ENCODE assay signal across 32 cellular contexts in genomic region chr1:210372491-210372890, GRCh38. TPM values are rescaled to one million over a fixed set of nuclear protein-coding genes. Genes with fewer than 3 reads are reported as not detected.
DNase-seq lines count a peak whose midpoint lies in the region; ATAC-seq, FAIRE-seq and TF ChIP-seq lines count a peak whose summit lies in the region.
"Had no signal": no experiment of that assay in that cellular context is flagged by ENCODE, and none has a peak within 500 bp of the region (broad histone marks: within the 10 kb centered on the region; RNA-seq: fewer than 3 reads in every experiment).

No MANE protein-coding gene starts in this region.

- no peaks in the 10 kb centered on the region for H3K9me3 ChIP-seq in A549
- no peaks in the 10 kb centered on the region for H3K9me3 ChIP-seq in HAP-1
- no peaks in the 10 kb centered on the region for H3K9me3 ChIP-seq in lower lobe of right lung
- H3K9me3 ChIP-seq: right atrium auricular region, SK-N-SH, tibial artery, vagina had no signal

- no peaks in the 10 kb centered on the region for H3K36me3 Mint-ChIP-seq in T-cell
- H3K36me3 Mint-ChIP-seq: activated naive CD4-positive, alpha-beta T cell treated with anti-CD3 and anti-CD28 coated beads, Interleukin-2, amount 50 U/mL, for 24 hours; CD8-positive, alpha-beta T cell; neural progenitor cell had no signal

- H3K27me3 Mint-ChIP-seq in T-cell, result no peaks in the 10 kb centered on the region
- H3K27me3 Mint-ChIP-seq: activated naive CD4-positive, alpha-beta T cell treated with anti-CD3 and anti-CD28 coated beads, Interleukin-2, amount 50 U/mL, for 24 hours; B cell; IgD-negative memory B cell had no signal

- H3K4me2 ChIP-seq in A549, result peak overlapping the region; percentile 57
- H3K4me2 ChIP-seq: neural progenitor cell had no signal

- TF ChIP-seq RAD21 in A549 (conservative IDR thresholded peaks at IDR 0.05 in 1 of 2, IDR thresholded peaks at IDR 0.05 in 1 of 2), result no peak

- WGBS in A549 (ENCODE audit: missing lambda C conversion rate), result 76% methylated on average over 2 of the region's 2 CpGs

- CTCF ChIA-PET in A549 (lab: Yijun Ruan, JAX) (interaction anchor here (0.9 to 6.3 kb wide), 3 partner anchors 12 to 27 kb away, joined by 3 to 54 read pairs (median 3); no protein-coding TSS in a partner anchor), T-cell (lab: Charles Lee) (no interaction called here)

- H3K27me3 ChIP-seq in HAP-1 (ENCODE audit: low read depth), result no peaks in the 10 kb centered on the region
- no peaks in the 10 kb centered on the region for H3K27me3 ChIP-seq in lower lobe of right lung (ENCODE audit: low read depth)
- H3K27me3 ChIP-seq: brain microvascular endothelial cell, neural progenitor cell, right atrium auricular region, tibial artery, vagina had no signal

- in situ Hi-C loops in HAP-1 (cut with MboI; ENCODE audit: low sequenced_read_pairs), result no loop called here

- ATAC-seq in A549 (no peak), T-cell (replicated peaks in 1 of 4) (no peak), lower lobe of right lung (no peak), left lobe of liver (no peak)
- ATAC-seq: CD8-positive, alpha-beta T cell; left cardiac atrium had no signal

- no peak for TF ChIP-seq POLR2A in A549 (IDR thresholded peaks at IDR 0.05; ENCODE audit: low read length)

- no peak overlapping the region for H3K4me3 Mint-ChIP-seq in T-cell
- H3K4me3 Mint-ChIP-seq: activated CD4-positive, alpha-beta memory T cell treated with anti-CD3 and anti-CD28 coated beads, Interleukin-2, amount 10 ng/mL, durations not matched to agents 7 days and 5 days; activated naive CD4-positive, alpha-beta T cell treated with anti-CD3 and anti-CD28 coated beads, Interleukin-2, amount 50 U/mL, for 24 hours; B cell; CD8-positive, alpha-beta T cell; IgD-negative memory B cell; neural progenitor cell; T-helper 1 cell treated with Interleukin-12 subunit alpha and Interleukin-12 subunit beta and Interleukin-4 antibody, amounts not matched to agents 30 μg/mL and 1 μg/mL, for 36 hours had no signal

- no peak for TF ChIP-seq CTCF in A549 (IDR thresholded peaks at IDR 0.05)
- TF ChIP-seq CTCF in lower lobe of right lung (IDR thresholded peaks at IDR 0.05), result no peak

- POLR2A ChIA-PET in A549 (lab: Yijun Ruan, JAX) (interaction anchor here (2.1 kb wide), 1 partner anchor 43 kb away, joined by 11 read pairs; the partner anchor contains the start of gene HHAT), T-cell (lab: Charles Lee) (no interaction called here)

- no peak for TF ChIP-seq EP300 in A549 (IDR thresholded peaks at IDR 0.05)

- H3K4me3 ChIP-seq in A549 (no peak overlapping the region), HAP-1 (no peak overlapping the region), lower lobe of right lung (no peak overlapping the region)
- H3K4me3 ChIP-seq: neural progenitor cell, right atrium auricular region, tibial artery, vagina had no signal

- H3K4me1 Mint-ChIP-seq in T-cell, result peaks cover 11 to 22% (median 19%) of the 10 kb centered on the region in 3 donors

- DNase-seq in A549 (ENCODE audit: low read depth in 1 of 2, low spot score in 1 of 2), result no peak
- peak; percentile 16 to 35 for DNase-seq in HAP-1 (ENCODE audit: low spot score in 2 of 2)
- DNase-seq in epithelial cell of prostate (ENCODE audit: low read depth, low spot score), result peak; percentile 26
- no peak for DNase-seq in T-cell
- DNase-seq in lower lobe of right lung, result no peak
- no peak for DNase-seq in midbrain (lab: John Stamatoyannopoulos, UW)
- no peak for DNase-seq in left lobe of liver (ENCODE audit: low spot score)
- DNase-seq: ACHN; activated CD4-positive, alpha-beta memory T cell treated with anti-CD3 and anti-CD28 coated beads, Interleukin-2, amount 10 ng/mL, durations not matched to agents 7 days and 5 days; amniotic stem cell; brain microvascular endothelial cell; CD8-positive, alpha-beta T cell; HCEC 1CT; hypothalamus; left cardiac atrium; NCI-H1092 treated with DMSO at 0.1 percent for 48 hours; NCI-H1694 treated with DMSO at 0.1 percent for 48 hours; NCI-H510A; NK-92 treated with Interleukin-12 subunit alpha and Interleukin-12 subunit beta, amount 100 ng/mL, for 24 hours; SK-N-SH; stimulated activated CD8-positive, alpha-beta memory T cell treated with anti-CD3 and anti-CD28 coated beads, Interleukin-4, amount 100 ng/mL, for 48 hours; tibial artery had no signal

- no peak overlapping the region for H3K27ac Mint-ChIP-seq in T-cell
- H3K27ac Mint-ChIP-seq: activated naive CD4-positive, alpha-beta T cell treated with anti-CD3 and anti-CD28 coated beads, Interleukin-2, amount 50 U/mL, for 24 hours; activated T-helper 2 cell treated with anti-CD3 and anti-CD28 coated beads, Interferon-gamma antibody, Interleukin-2, Interleukin-4, amounts not matched to agents 10 μg/mL and 5 μg/mL and 100 μg/mL, durations not matched to agents 14 hours and 24 hours and 36 hours; B cell; CD8-positive, alpha-beta T cell; neural progenitor cell had no signal

- H3K27ac ChIP-seq in A549 (peak overlapping the region in 1 of 2 experiments; percentile 86; a peak in 3 of 6 replicates), epithelial cell of prostate (peak overlapping the region; percentile 86), lower lobe of right lung (no peak overlapping the region)
- H3K27ac ChIP-seq: brain microvascular endothelial cell, neural progenitor cell, parathyroid adenoma, right atrium auricular region, tibial artery, vagina had no signal

- FAIRE-seq in A549 (lab: Jason Lieb, UNC) (no peak), TTC549 (lab: Jason Lieb, UNC) (peak; percentile 11)

- intact Hi-C loops in lower lobe of right lung (cut with DNase I), result no loop called here

- H3K36me3 ChIP-seq in HAP-1 (replicated peaks) (no peaks in the 10 kb centered on the region), lower lobe of right lung (no peaks in the 10 kb centered on the region)
- H3K36me3 ChIP-seq: brain microvascular endothelial cell, neural progenitor cell, right atrium auricular region, tibial artery, vagina had no signal

- H3K4me1 ChIP-seq in A549, result peaks cover 35% of the 10 kb centered on the region
- peaks cover 24% of the 10 kb centered on the region for H3K4me1 ChIP-seq in HAP-1
- H3K4me1 ChIP-seq in lower lobe of right lung, result no peaks in the 10 kb centered on the region
- H3K4me1 ChIP-seq: parathyroid adenoma, right atrium auricular region had no signal

- no peaks in the 10 kb centered on the region for H3K9me3 Mint-ChIP-seq in T-cell
- H3K9me3 Mint-ChIP-seq: activated CD4-positive, alpha-beta memory T cell treated with anti-CD3 and anti-CD28 coated beads, Interleukin-2, amount 10 ng/mL, durations not matched to agents 7 days and 5 days; activated naive CD4-positive, alpha-beta T cell treated with anti-CD3 and anti-CD28 coated beads, Interleukin-2, amount 50 U/mL, for 24 hours; activated T-helper 2 cell treated with anti-CD3 and anti-CD28 coated beads, Interferon-gamma antibody, Interleukin-2, Interleukin-4, amounts not matched to agents 10 μg/mL and 5 μg/mL and 100 μg/mL, durations not matched to agents 14 hours and 24 hours and 36 hours; CD8-positive, alpha-beta T cell; neural progenitor cell; T-helper 1 cell treated with Interleukin-12 subunit alpha and Interleukin-12 subunit beta and Interleukin-4 antibody, amounts not matched to agents 30 μg/mL and 1 μg/mL, for 36 hours had no signal

TF ChIP-seq in A549, 52 proteins besides CTCF, POLR2A, EP300 and RAD21:
- TF ChIP-seq SREBF2 (IDR thresholded peaks at IDR 0.05), result no peak
- no peak for TF ChIP-seq FOSL2 (IDR thresholded peaks at IDR 0.05)
- no peak for TF ChIP-seq FOSL2 (CRISPR knock-in tag; IDR thresholded peaks at IDR 0.05)
- TF ChIP-seq MYC (IDR thresholded peaks at IDR 0.05; ENCODE audit: borderline replicate concordance, low read length), result no peak
- TF ChIP-seq SMC3 (IDR thresholded peaks at IDR 0.05), result no peak
- no peak for TF ChIP-seq FOXS1 (CRISPR knock-in tag; IDR thresholded peaks at IDR 0.05)
- no peak for TF ChIP-seq KDM1A (IDR thresholded peaks at IDR 0.05; ENCODE audit: low read depth)
- TF ChIP-seq RCOR1 (IDR thresholded peaks at IDR 0.05; ENCODE audit: low read depth, low read length), result no peak
- TF ChIP-seq, protein P1, sequence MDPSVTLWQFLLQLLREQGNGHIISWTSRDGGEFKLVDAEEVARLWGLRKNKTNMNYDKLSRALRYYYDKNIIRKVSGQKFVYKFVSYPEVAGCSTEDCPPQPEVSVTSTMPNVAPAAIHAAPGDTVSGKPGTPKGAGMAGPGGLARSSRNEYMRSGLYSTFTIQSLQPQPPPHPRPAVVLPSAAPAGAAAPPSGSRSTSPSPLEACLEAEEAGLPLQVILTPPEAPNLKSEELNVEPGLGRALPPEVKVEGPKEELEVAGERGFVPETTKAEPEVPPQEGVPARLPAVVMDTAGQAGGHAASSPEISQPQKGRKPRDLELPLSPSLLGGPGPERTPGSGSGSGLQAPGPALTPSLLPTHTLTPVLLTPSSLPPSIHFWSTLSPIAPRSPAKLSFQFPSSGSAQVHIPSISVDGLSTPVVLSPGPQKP (IDR thresholded peaks at IDR 0.05; ENCODE audit: low read depth, low read length), result no peak
- TF ChIP-seq HEYL (CRISPR knock-in tag; IDR thresholded peaks at IDR 0.05), result no peak
- no peak for TF ChIP-seq TP53 (CRISPR knock-in tag; IDR thresholded peaks at IDR 0.05)
- TF ChIP-seq MAZ (IDR thresholded peaks at IDR 0.05; ENCODE audit: borderline replicate concordance, low read depth, low read length), result no peak
- TF ChIP-seq, protein P2, sequence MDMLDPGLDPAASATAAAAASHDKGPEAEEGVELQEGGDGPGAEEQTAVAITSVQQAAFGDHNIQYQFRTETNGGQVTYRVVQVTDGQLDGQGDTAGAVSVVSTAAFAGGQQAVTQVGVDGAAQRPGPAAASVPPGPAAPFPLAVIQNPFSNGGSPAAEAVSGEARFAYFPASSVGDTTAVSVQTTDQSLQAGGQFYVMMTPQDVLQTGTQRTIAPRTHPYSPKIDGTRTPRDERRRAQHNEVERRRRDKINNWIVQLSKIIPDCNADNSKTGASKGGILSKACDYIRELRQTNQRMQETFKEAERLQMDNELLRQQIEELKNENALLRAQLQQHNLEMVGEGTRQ (IDR thresholded peaks at IDR 0.05), result no peak
- no peak for TF ChIP-seq CBX8 (IDR thresholded peaks at IDR 0.05)
- no peak for TF ChIP-seq FOSB (CRISPR knock-in tag; IDR thresholded peaks at IDR 0.05)

RNA-seq across cellular contexts. Expression of gene HHAT, which starts 43.8 kb away (rescaled TPM):
- polyA plus RNA-seq in A549 (2011; rRNA removed) (4.5 and 5.0 TPM in 2 replicates), A549 (2017; fragmentation: RNase III; extraction: RNeasy Plus Mini Kit Qiagen cat#74134 plus additional on column Dnase treatment) (3.6 to 3.8 TPM (median 3.6 TPM) in 3 replicates)
- polyA plus RNA-seq in A549 (2012; cell fraction: cytosol; rRNA removed), result 2.1 and 2.5 TPM in 2 replicates
- 3.6 and 4.4 TPM in 2 replicates for polyA plus RNA-seq in A549 (2012; cell fraction: nucleus; rRNA removed)
- 15.8 and 16.8 TPM in 2 replicates for polyA minus RNA-seq in A549 (2011; rRNA and poly(A)+ RNA removed)
- total RNA-seq in T-cell (1 to 10 TPM; 2.2 to 7.9 (median 4.1) TPM), lower lobe of right lung (5.3 TPM), left lobe of liver (1.9 TPM)

Comparison
In these comparisons a context has a peak if more than half of its experiments do, and no peak if none do; other contexts are left out.
1. DNase-seq: peak in HAP-1 (2 of 2) and epithelial cell of prostate (single experiment); none in A549 (0 of 2), T-cell (0 of 34), lower lobe of right lung (single experiment), midbrain (single experiment) and left lobe of liver (single experiment).